Comparison of ENCODE assay signal across 18 cellular contexts in genomic region chr11:35318309-35318708, GRCh38.
DNase-seq lines count a peak whose midpoint lies in the region; ATAC-seq and TF ChIP-seq lines count a peak whose summit lies in the region.
"Had no signal": no experiment of that assay in that cellular context is flagged by ENCODE, and none has a peak within 500 bp of the region (broad histone marks: within the 10 kb centered on the region; RNA-seq: fewer than 3 reads in every experiment).

No MANE protein-coding gene starts in this region.

- no peak for DNase-seq in left ventricle myocardium superior
- no peak for DNase-seq in heart left ventricle
- DNase-seq in CD14-positive monocyte (ENCODE audit: low spot score), result no peak
- DNase-seq in activated CD4-positive, alpha-beta T cell treated with anti-CD3 and anti-CD28 coated beads, Interleukin-2, amount 10 ng/mL, durations not matched to agents 7 days and 5 days, result no peak
- DNase-seq in left lung, result no peak
- DNase-seq: 8988T; ACHN; AML-193; Caco-2; CD8-positive, alpha-beta T cell; DMS153; DND-41; GM23248; H7; HCEC 1CT had no signal

- H3K36me3 Mint-ChIP-seq in CD14-positive monocyte (no peaks in the 10 kb centered on the region), brain (peaks cover 33% of the 10 kb centered on the region)
- H3K36me3 Mint-ChIP-seq in activated CD4-positive, alpha-beta T cell treated with anti-CD3 and anti-CD28 coated beads, Interleukin-2, amount 10 ng/mL, durations not matched to agents 7 days and 5 days (ENCODE audit: low read depth), result peaks cover 2% of the 10 kb centered on the region
- H3K36me3 Mint-ChIP-seq: CD8-positive, alpha-beta T cell had no signal

- H3K4me3 ChIP-seq in heart left ventricle, result no peak overlapping the region
- H3K4me3 ChIP-seq in left lung, result no peak overlapping the region
- H3K4me3 ChIP-seq: A549, GM23248 had no signal

- POLR2A ChIA-PET in activated CD4-positive, alpha-beta T cell treated with anti-CD3 and anti-CD28 coated beads, Interleukin-2, amount 10 ng/mL, durations not matched to agents 7 days and 5 days (lab: Charles Lee), result no interaction called here

- no peak for TF ChIP-seq POLR2A in heart left ventricle (IDR thresholded peaks at IDR 0.05)

- CTCF ChIA-PET in activated CD4-positive, alpha-beta T cell treated with anti-CD3 and anti-CD28 coated beads, Interleukin-2, amount 10 ng/mL, durations not matched to agents 7 days and 5 days (lab: Charles Lee), result interaction anchor here (0.8 to 5.3 kb wide), 3 partner anchors 13 to 28 kb away, joined by 3 to 26 read pairs (median 4); no protein-coding TSS in a partner anchor

- WGBS in heart left ventricle, 4 donors, result 64 to 67% (median 65%) methylated on average over 1 of the region's 1 CpG

- H3K27ac Mint-ChIP-seq in CD14-positive monocyte (peak overlapping the region in 4 of 7 donors; percentile 78 to 89 (median 86)), brain (peak overlapping the region in 4 of 5 experiments; percentile 77 to 90 (median 85))
- no peak overlapping the region for H3K27ac Mint-ChIP-seq in activated CD4-positive, alpha-beta T cell treated with anti-CD3 and anti-CD28 coated beads, Interleukin-2, amount 10 ng/mL, durations not matched to agents 7 days and 5 days
- H3K27ac Mint-ChIP-seq: CD8-positive, alpha-beta T cell had no signal

- no peak for TF ChIP-seq CTCF in heart left ventricle (IDR thresholded peaks at IDR 0.05)
- TF ChIP-seq CTCF in CD14-positive monocyte (IDR thresholded peaks at IDR 0.05), result no peak
- no peak for TF ChIP-seq CTCF in brain (conservative IDR thresholded peaks at IDR 0.05)
- TF ChIP-seq CTCF in left lung (IDR thresholded peaks at IDR 0.05), result no peak

- H3K27me3 Mint-ChIP-seq in CD14-positive monocyte (ENCODE audit: low read depth in 3 of 3) (peaks cover 0 to 2% (median 1%) of the 10 kb centered on the region in 3 donors), brain (no peaks in the 10 kb centered on the region)
- peaks cover 2% of the 10 kb centered on the region for H3K27me3 Mint-ChIP-seq in activated CD4-positive, alpha-beta T cell treated with anti-CD3 and anti-CD28 coated beads, Interleukin-2, amount 10 ng/mL, durations not matched to agents 7 days and 5 days

- H3K9me3 ChIP-seq in heart left ventricle (no peaks in the 10 kb centered on the region), left lung (no peaks in the 10 kb centered on the region)
- H3K9me3 ChIP-seq: A549, Caco-2 had no signal

- intact Hi-C loops in left ventricle myocardium superior (cut with micrococcal nuclease), result no loop called here
- intact Hi-C loops in heart left ventricle (cut with DNase I), result no loop called here
- intact Hi-C loops in CD14-positive monocyte (cut with micrococcal nuclease), result loop anchor here in 1 of 2 donors (5.0 kb wide), 1 partner anchor 34 kb away; no protein-coding TSS in a partner anchor
- intact Hi-C loops in left lung (cut with DNase I), result no loop called here

- H3K9me3 Mint-ChIP-seq in CD14-positive monocyte (no peaks in the 10 kb centered on the region), brain (no peaks in the 10 kb centered on the region)
- H3K9me3 Mint-ChIP-seq in activated CD4-positive, alpha-beta T cell treated with anti-CD3 and anti-CD28 coated beads, Interleukin-2, amount 10 ng/mL, durations not matched to agents 7 days and 5 days, result peaks cover 7% of the 10 kb centered on the region
- H3K9me3 Mint-ChIP-seq: CD8-positive, alpha-beta T cell had no signal

- H3K27ac ChIP-seq in heart left ventricle (peak overlapping the region in 1 of 12 donors; percentile 47), left lung (no peak overlapping the region)
- H3K27ac ChIP-seq: A549, GM23248 had no signal

- H3K4me1 Mint-ChIP-seq in CD14-positive monocyte, result peaks cover 22% of the 10 kb centered on the region
- peaks cover 44% of the 10 kb centered on the region for H3K4me1 Mint-ChIP-seq in brain
- peaks cover 11% of the 10 kb centered on the region for H3K4me1 Mint-ChIP-seq in activated CD4-positive, alpha-beta T cell treated with anti-CD3 and anti-CD28 coated beads, Interleukin-2, amount 10 ng/mL, durations not matched to agents 7 days and 5 days

- H3K4me3 Mint-ChIP-seq in CD14-positive monocyte, result no peak overlapping the region
- no peak overlapping the region for H3K4me3 Mint-ChIP-seq in brain
- H3K4me3 Mint-ChIP-seq in activated CD4-positive, alpha-beta T cell treated with anti-CD3 and anti-CD28 coated beads, Interleukin-2, amount 10 ng/mL, durations not matched to agents 7 days and 5 days, result no peak overlapping the region
- H3K4me3 Mint-ChIP-seq: CD8-positive, alpha-beta T cell had no signal

- H3K27me3 ChIP-seq in heart left ventricle (no peaks in the 10 kb centered on the region), left lung (no peaks in the 10 kb centered on the region)

- peak; percentile 43 for ATAC-seq in left ventricle myocardium superior
- no peak for ATAC-seq in heart left ventricle
- no peak for ATAC-seq in GM21447 (IDR thresholded peaks at IDR 0.05; ENCODE audit: unreplicated experiment)
- ATAC-seq in left lung, result no peak
- ATAC-seq: A549; CD8-positive, alpha-beta T cell had no signal

- H3K4me1 ChIP-seq in heart left ventricle, result peaks cover 0 to 45% (median 23%) of the 10 kb centered on the region in 12 donors
- peaks cover 0 to 8% of the 10 kb centered on the region in 2 donors for H3K4me1 ChIP-seq in left lung
- H3K4me1 ChIP-seq: A549, Caco-2 had no signal

- H3K36me3 ChIP-seq in heart left ventricle, result no peaks in the 10 kb centered on the region
- H3K36me3 ChIP-seq in left lung, result no peaks in the 10 kb centered on the region
